In the genomic region with DNA sequence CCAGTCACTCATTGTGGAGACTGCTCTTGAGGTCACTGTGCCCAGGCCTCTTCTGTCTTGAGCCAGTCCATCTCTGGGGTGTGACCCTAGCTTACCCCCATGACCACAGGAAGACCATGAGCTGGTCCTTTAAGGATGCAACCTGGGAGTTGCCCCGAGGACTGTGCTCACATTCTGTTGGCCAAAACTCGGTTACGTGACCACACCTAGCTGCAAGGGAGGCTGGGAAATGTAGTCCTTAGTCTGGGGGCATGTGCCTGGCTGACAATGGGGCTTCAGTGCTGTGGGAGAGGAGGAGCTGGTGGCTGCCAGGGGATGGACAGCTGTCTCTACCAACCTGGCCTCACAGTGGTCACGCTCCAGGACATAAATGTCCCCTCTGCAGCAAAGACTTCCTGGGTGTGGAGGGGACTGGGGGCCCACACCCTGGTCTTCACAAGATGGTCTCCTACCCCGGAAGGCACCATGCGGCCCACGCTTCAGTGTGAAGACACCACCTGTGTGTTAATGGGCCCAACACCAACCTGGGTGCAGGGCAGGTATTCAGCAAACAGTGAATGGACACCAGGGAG, we compare ENCODE assay signal across 11 cellular contexts. TPM values are rescaled to one million over a fixed set of nuclear protein-coding genes. Genes with fewer than 3 reads are reported as not detected.
DNase-seq lines count a peak whose midpoint lies in the region; ATAC-seq, FAIRE-seq and TF ChIP-seq lines count a peak whose summit lies in the region.
"Had no signal": no experiment of that assay in that cellular context is flagged by ENCODE, and none has a peak within 500 bp of the region (broad histone marks: within the 10 kb centered on the region; RNA-seq: fewer than 3 reads in every experiment).

No MANE protein-coding gene starts in this region.

- no peak overlapping the region for H4K91ac ChIP-seq in neuronal stem cell (ENCODE audit: low read depth, low read length, poor library complexity)

- H2BK15ac ChIP-seq in neuronal stem cell (ENCODE audit: low read length): no peak overlapping the region

- peak overlapping the region; percentile 12 for H3K23ac ChIP-seq in neuronal stem cell (ENCODE audit: low read depth, low read length, poor library complexity)

- RAD21 ChIA-PET in GM12878 (lab: Charles Lee; ENCODE audit: unreplicated experiment): no interaction called here

- WGBS in GM12878 (ENCODE audit: insufficient coverage, insufficient replicate concordance, low lambda C conversion rate, missing lambda C conversion rate): 34% methylated on average over 7 of the region's 7 CpGs
- WGBS in neuronal stem cell (ENCODE audit: extremely low coverage in 2 of 2, insufficient read length in 2 of 2, insufficient replicate concordance in 1 of 2), 2 donors: no CpG with 5 or more reads among the region's 7 CpGs

- SMC1A ChIA-PET in GM12878 (lab: Charles Lee; ENCODE audit: uncharacterized antibody, unreplicated experiment): no interaction called here

- H3K9me3 ChIP-seq in GM12878 (replicated peaks; ENCODE audit: control insufficient read depth, insufficient read depth, low read length): no peaks in the 10 kb centered on the region
- H3K9me3 ChIP-seq in neuronal stem cell (replicated peaks in 1 of 2; ENCODE audit: control insufficient read depth in 2 of 2, insufficient read depth in 1 of 2, low read depth in 1 of 2, low read length in 2 of 2): no peaks in the 10 kb centered on the region

- H3K79me1 ChIP-seq in neuronal stem cell (ENCODE audit: low read depth, low read length): peaks cover 2% of the 10 kb centered on the region

- H3K4me3 ChIP-seq in GM12878: no peak overlapping the region
- peak overlapping the region in 1 of 2 donors; percentile 47 for H3K4me3 ChIP-seq in neuronal stem cell (ENCODE audit: low read length in 2 of 2)

- H3K9ac ChIP-seq in GM12878 (ENCODE audit: control insufficient read depth, insufficient read depth, low read length) (no peak overlapping the region), neuronal stem cell (ENCODE audit: low read depth, low read length, poor library complexity) (no peak overlapping the region)

- no peak for TF ChIP-seq RAD21 in GM12878 (IDR thresholded peaks at IDR 0.05; ENCODE audit: insufficient read depth, low read depth, low read length)

- no peak for FAIRE-seq in GM12878 (lab: Jason Lieb, UNC)

- H3K4me1 Mint-ChIP-seq in activated CD4-positive, alpha-beta T cell treated with anti-CD3 and anti-CD28 coated beads, Interleukin-2, amount 10 ng/mL, durations not matched to agents 24 days and 14 days: no peaks in the 10 kb centered on the region
- H3K4me1 Mint-ChIP-seq: activated B cell treated with CpG ODN at 0.5 μM for 24 hours had no signal

- H2AFZ ChIP-seq in GM12878 (ENCODE audit: control insufficient read depth, low read depth, low read length): no peak overlapping the region
- no peak overlapping the region for H2AFZ ChIP-seq in neuronal stem cell (ENCODE audit: low read length)

- ATAC-seq in GM12878 (peak; percentile 87), GM19395 (IDR thresholded peaks at IDR 0.05; ENCODE audit: unreplicated experiment) (no peak)

- H3K27me3 ChIP-seq in GM12878 (replicated peaks in 1 of 2; ENCODE audit: control insufficient read depth in 2 of 2, insufficient read depth in 2 of 2, low read length in 1 of 2): no peaks in the 10 kb centered on the region; a peak in 1 of 4 replicates
- no peaks in the 10 kb centered on the region for H3K27me3 ChIP-seq in neuronal stem cell (ENCODE audit: control insufficient read depth in 3 of 3, insufficient read depth in 3 of 3, low read depth in 1 of 3, low read length in 3 of 3)

- H3K4me1 ChIP-seq in GM12878 (ENCODE audit: control insufficient read depth, insufficient read depth, low read length): no peaks in the 10 kb centered on the region
- peaks cover 0 to 7% of the 10 kb centered on the region in 2 donors for H3K4me1 ChIP-seq in neuronal stem cell (ENCODE audit: control insufficient read depth in 2 of 2, insufficient read depth in 1 of 2, low read depth in 1 of 2, low read length in 2 of 2)

- no peak overlapping the region for H2BK120ac ChIP-seq in neuronal stem cell (ENCODE audit: low read depth, low read length)

- no peak for TF ChIP-seq POLR2A in GM12878 (IDR thresholded peaks at IDR 0.05; ENCODE audit: low read depth, low read length)

- no peak overlapping the region for H3K4ac ChIP-seq in neuronal stem cell (ENCODE audit: low read length)

- H3K36me3 ChIP-seq in GM12878 (ENCODE audit: control insufficient read depth in 2 of 2, insufficient read depth in 2 of 2, low read length in 1 of 2) (no peaks in the 10 kb centered on the region), neuronal stem cell (replicated peaks in 1 of 2; ENCODE audit: control insufficient read depth in 2 of 2, insufficient read depth in 2 of 2, low read length in 2 of 2) (no peaks in the 10 kb centered on the region)

- no peak overlapping the region for H3K27ac ChIP-seq in GM12878 (ENCODE audit: control insufficient read depth, insufficient read depth)
- no peak overlapping the region for H3K27ac ChIP-seq in neuronal stem cell (replicated peaks; ENCODE audit: low read length)

- H3K14ac ChIP-seq in neuronal stem cell (ENCODE audit: low read length): no peak overlapping the region

- no peak overlapping the region for H2BK12ac ChIP-seq in neuronal stem cell (ENCODE audit: low read length)

- H3K4me3 Mint-ChIP-seq in activated CD4-positive, alpha-beta T cell treated with anti-CD3 and anti-CD28 coated beads, Interleukin-2, amount 10 ng/mL, durations not matched to agents 24 days and 14 days: no peak overlapping the region
- H3K4me3 Mint-ChIP-seq: activated B cell treated with CpG ODN at 0.5 μM for 24 hours; activated naive CD4-positive, alpha-beta T cell treated with anti-CD3 and anti-CD28 coated beads for 36 hours; IgD-negative memory B cell had no signal

- no peaks in the 10 kb centered on the region for H3K27me3 Mint-ChIP-seq in activated CD4-positive, alpha-beta T cell treated with anti-CD3 and anti-CD28 coated beads, Interleukin-2, amount 10 ng/mL, durations not matched to agents 24 days and 14 days

- no peaks in the 10 kb centered on the region for H3K9me3 Mint-ChIP-seq in activated CD4-positive, alpha-beta T cell treated with anti-CD3 and anti-CD28 coated beads, Interleukin-2, amount 10 ng/mL, durations not matched to agents 24 days and 14 days
- H3K9me3 Mint-ChIP-seq: activated B cell treated with CpG ODN at 0.5 μM for 24 hours; activated naive CD4-positive, alpha-beta T cell treated with anti-CD3 and anti-CD28 coated beads for 36 hours had no signal

- no peak overlapping the region for H3K27ac Mint-ChIP-seq in activated CD4-positive, alpha-beta T cell treated with anti-CD3 and anti-CD28 coated beads, Interleukin-2, amount 10 ng/mL, durations not matched to agents 24 days and 14 days
- H3K27ac Mint-ChIP-seq: activated B cell treated with CpG ODN at 0.5 μM for 24 hours; activated naive CD4-positive, alpha-beta T cell treated with anti-CD3 and anti-CD28 coated beads for 36 hours; IgD-negative memory B cell had no signal

- TF ChIP-seq CTCF in GM12878 (IDR thresholded peaks at IDR 0.05 in 2 of 3, conservative IDR thresholded peaks at IDR 0.05 in 1 of 3; ENCODE audit: control insufficient read depth in 2 of 3, extremely low read depth in 1 of 3, insufficient read depth in 1 of 3, low read depth in 3 of 3, low read length in 3 of 3): no peak

- H2AK5ac ChIP-seq in neuronal stem cell (ENCODE audit: low read depth, low read length): no peak overlapping the region

- no peak overlapping the region for H4K8ac ChIP-seq in neuronal stem cell (ENCODE audit: low read depth, low read length)

- H2BK5ac ChIP-seq in neuronal stem cell (ENCODE audit: low read length): no peak overlapping the region

- TF ChIP-seq EP300 in GM12878 (IDR thresholded peaks at IDR 0.05; ENCODE audit: borderline replicate concordance in 1 of 2, control insufficient read depth in 1 of 2, low read depth in 2 of 2, low read length in 2 of 2): no peak

- POLR2A ChIA-PET in GM12878 (lab: Charles Lee): interaction anchor here (0.9 kb wide), 1 partner anchor 111 kb away, joined by 3 read pairs; no protein-coding TSS in a partner anchor

- H3K36me3 Mint-ChIP-seq in activated CD4-positive, alpha-beta T cell treated with anti-CD3 and anti-CD28 coated beads, Interleukin-2, amount 10 ng/mL, durations not matched to agents 24 days and 14 days (ENCODE audit: low read depth): no peaks in the 10 kb centered on the region
- H3K36me3 Mint-ChIP-seq: IgD-negative memory B cell had no signal

- CTCF ChIA-PET in GM12878 (lab: Yijun Ruan, JAX): no interaction called here

- DNase-seq in activated CD4-positive, alpha-beta T cell treated with anti-CD3 and anti-CD28 coated beads, Interleukin-2, amount 10 ng/mL, durations not matched to agents 24 days and 14 days: peak; percentile 70
- no peak for DNase-seq in activated CD4-positive, alpha-beta T cell treated with anti-CD3 and anti-CD28 coated beads, Interleukin-2, amount 50 U/mL, for 48 hours
- DNase-seq in M059J (ENCODE audit: low read depth) (peak; percentile 22), GM12878 (ENCODE audit: low read depth, low spot score) (no peak), neuronal stem cell (ENCODE audit: low spot score) (no peak), DMS114 treated with DMSO at 0.1 percent for 48 hours (lab: John Stamatoyannopoulos, UW; ENCODE audit: unreplicated experiment) (no peak)
- DNase-seq in activated CD8-positive, alpha-beta memory T cell treated with anti-CD3 and anti-CD28 coated beads for 24 hours: no peak
- DNase-seq: activated B cell treated with CpG ODN at 0.5 μM for 24 hours; activated naive CD4-positive, alpha-beta T cell treated with anti-CD3 and anti-CD28 coated beads for 36 hours had no signal

- no peaks in the 10 kb centered on the region for H4K20me1 ChIP-seq in GM12878 (ENCODE audit: control insufficient read depth, insufficient read depth)

- no peaks in the 10 kb centered on the region for H3K79me2 ChIP-seq in GM12878 (ENCODE audit: control insufficient read depth, insufficient read depth, low read length)

- intact Hi-C loops in activated CD4-positive, alpha-beta T cell treated with anti-CD3 and anti-CD28 coated beads, Interleukin-2, amount 10 ng/mL, durations not matched to agents 24 days and 14 days (cut with micrococcal nuclease): no loop called here
- intact Hi-C loops in GM12878 (cut with micrococcal nuclease; ENCODE audit: unreplicated experiment): no loop called here

- no peak overlapping the region for H3K18ac ChIP-seq in neuronal stem cell (ENCODE audit: low read length)

- in situ Hi-C loops in GM12878 (cut with MboI): no loop called here

- no peak overlapping the region for H3K4me2 ChIP-seq in GM12878 (ENCODE audit: control insufficient read depth, insufficient read depth)
- no peak overlapping the region for H3K4me2 ChIP-seq in neuronal stem cell (ENCODE audit: insufficient read depth, low read length, poor library complexity, severe bottlenecking)

- BruUV-seq in GM12878 (replicated peaks; lab: Mats Ljungman, UMichigan): no TSS peak

RNA-seq across cellular contexts. Expression of gene JPH3, which starts 55.4 kb away (rescaled TPM):
- total RNA-seq in activated CD4-positive, alpha-beta T cell treated with anti-CD3 and anti-CD28 coated beads, Interleukin-2, amount 10 ng/mL, durations not matched to agents 24 days and 14 days: 0.19 TPM in 1 of 2 replicates, not detected in the other
- 0.05 TPM in 1 of 2 replicates, not detected in the other for total RNA-seq in M059J (2014; rRNA removed; shearing (Covaris generic))
- total RNA-seq in GM12878 (2013; cell fraction: nucleolus; rRNA removed): not detected in 2 replicates
- total RNA-seq in GM12878 (2014; rRNA removed): 0.11 TPM in 1 of 2 replicates, not detected in the other
- total RNA-seq in GM12878 (2014; rRNA removed; fragmentation: Illumina TruSeq; extraction: Trizol): not detected in 2 replicates
- 0.05 TPM in 1 of 2 replicates, not detected in the other for total RNA-seq in GM12878 (2021)
- not detected for polyA plus RNA-seq in GM12878 (2011; ENCODE audit: low read depth)
- polyA plus RNA-seq in GM12878 (2011; rRNA removed): not detected in 2 replicates
- not detected in 2 replicates for polyA plus RNA-seq in GM12878 (2011; cell fraction: cytosol; rRNA removed)
- polyA plus RNA-seq in GM12878 (2011; cell fraction: nucleus; rRNA removed): not detected in 2 replicates
- 0.04 TPM in 2 replicates for polyA plus RNA-seq in GM12878 (2012)
- not detected in 2 replicates for polyA plus RNA-seq in GM12878 (2014; fragmentation: Illumina TruSeq; extraction: Trizol)
- not detected for polyA plus RNA-seq in GM12878 (2014; fragmentation: Nextera tagmentation; extraction: Ambion mirVana)
- not detected in 2 replicates for polyA plus RNA-seq in GM12878 (2014; rRNA removed)
- under 1 TPM in 1 of 2 experiments, not detected in 1; 0.05 TPM for polyA plus RNA-seq in GM12878 (2016; fragmentation: Nextera tagmentation; extraction: Ambion mirVana)
- polyA minus RNA-seq in GM12878 (2011; rRNA and poly(A)+ RNA removed): not detected in 2 replicates
- polyA minus RNA-seq in GM12878 (2011; cell fraction: cytosol; rRNA and poly(A)+ RNA removed): not detected in 2 replicates
- not detected in 2 replicates for polyA minus RNA-seq in GM12878 (2011; cell fraction: nucleus; rRNA and poly(A)+ RNA removed)
- 18.1 TPM for polyA plus RNA-seq in neuronal stem cell (2013, experiment 1 of 2)
- polyA plus RNA-seq in neuronal stem cell (2013, experiment 2 of 2): 17.6 TPM
- total RNA-seq: activated B cell treated with CpG ODN at 0.5 μM for 24 hours had no signal
- polyA plus RNA-seq: IgD-negative memory B cell had no signal

Comparison
In these comparisons a context has a peak if more than half of its experiments do, and no peak if none do; other contexts are left out.
1. DNase-seq: peak in activated CD4-positive, alpha-beta T cell treated with anti-CD3 and anti-CD28 coated beads, Interleukin-2, amount 10 ng/mL, durations not matched to agents 24 days and 14 days (single experiment) and M059J (single experiment); none in activated CD4-positive, alpha-beta T cell treated with anti-CD3 and anti-CD28 coated beads, Interleukin-2, amount 50 U/mL, for 48 hours (0 of 2), GM12878 (single experiment), neuronal stem cell (single experiment), activated CD8-positive, alpha-beta memory T cell treated with anti-CD3 and anti-CD28 coated beads for 24 hours (single experiment) and DMS114 treated with DMSO at 0.1 percent for 48 hours (single experiment).